8 cellular contexts compared by ENCODE assay signal in genomic region chr12:20616093-20616492, GRCh38.
"Had no signal": no experiment of that assay in that cellular context is flagged by ENCODE, and none has a peak within 500 bp of the region (broad histone marks: within the 10 kb centered on the region; RNA-seq: fewer than 3 reads in every experiment).

No MANE protein-coding gene starts in this region.

- FAIRE-seq: G401.6, GM12878, GM12891, GM12892, GM18507, GM19239 had no signal

- ATAC-seq: GM12878 had no signal

- H3K4me3 ChIP-seq: GM12878 had no signal

- DNase-seq: GDM1, GF-D8 had no signal
